ENCODE assay signal across 6 cellular contexts in genomic region chr7:38153515-38153914, GRCh38.
"Had no signal": no experiment of that assay in that cellular context is flagged by ENCODE, and none has a peak within 500 bp of the region (broad histone marks: within the 10 kb centered on the region; RNA-seq: fewer than 3 reads in every experiment).

No MANE protein-coding gene starts in this region.

- H3K4me3 ChIP-seq: GM23338 had no signal

- H3K4me3 Mint-ChIP-seq: GM23338, H9, IgD-negative memory B cell had no signal

- H3K4me2 ChIP-seq: GM23338 had no signal

- ATAC-seq: GM23338, HepG2 had no signal

- H3K4me1 Mint-ChIP-seq: GM23338, IgD-negative memory B cell had no signal

- H3K9me3 Mint-ChIP-seq: GM23338 had no signal

- H3K27ac Mint-ChIP-seq: GM23338, IgD-negative memory B cell had no signal

- DNase-seq: H9, HCEC 1CT had no signal

- H3K27ac ChIP-seq: HL-60 had no signal
